In the genomic region with DNA sequence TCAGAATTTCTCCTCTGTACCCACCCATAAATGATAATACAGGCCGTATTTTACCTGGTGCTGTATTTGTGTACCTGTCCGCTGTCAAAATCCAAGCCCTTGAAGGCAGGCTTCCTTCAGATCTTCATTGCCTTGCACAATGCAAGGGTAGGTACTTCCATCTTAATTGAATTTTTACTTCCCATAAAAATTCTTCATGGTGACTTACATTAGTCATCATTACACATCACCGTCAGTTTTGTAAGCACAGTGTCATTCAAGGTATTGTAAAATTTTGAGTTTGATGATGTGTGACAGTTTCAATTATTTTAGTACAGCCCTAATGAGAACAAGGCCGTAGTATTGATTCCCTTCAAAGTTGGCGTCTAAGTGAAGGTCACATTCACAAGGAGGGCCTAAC, we compare ENCODE assay signal across 8 cellular contexts. TPM values are rescaled to one million over a fixed set of nuclear protein-coding genes. Genes with fewer than 3 reads are reported as not detected.
DNase-seq lines count a peak whose midpoint lies in the region; ATAC-seq lines count a peak whose summit lies in the region.

No MANE protein-coding gene starts in this region.

- peaks cover 16 to 28% (median 21%) of the 10 kb centered on the region in 10 experiments for H3K4me1 ChIP-seq in BLaER1 treated with 17β-estradiol and CSF1 and Interleukin-3, amounts not matched to agents 10 nM and 100 nM
- no peaks in the 10 kb centered on the region for H3K4me1 ChIP-seq in HUES6 (ENCODE audit: control insufficient read depth, insufficient read depth, low read length)

- peak overlapping the region; percentile 100 for H3K4me3 Mint-ChIP-seq in activated CD4-positive, alpha-beta memory T cell treated with anti-CD3 and anti-CD28 coated beads for 36 hours

- POLR2A ChIA-PET in activated CD4-positive, alpha-beta memory T cell treated with anti-CD3 and anti-CD28 coated beads for 36 hours (lab: Charles Lee): interaction anchor here (0.8 to 3.6 kb wide), 9 partner anchors 15 to 205 kb away, joined by 3 to 28 read pairs (median 10); partner anchors contain the start of genes GTF2H1, HPS5, LDHA and SPTY2D1

- H3K27ac ChIP-seq in BLaER1 treated with 17β-estradiol and CSF1 and Interleukin-3, amounts not matched to agents 10 nM and 100 nM: peak overlapping the region; percentile 93 to 99 (median 97)
- H3K27ac ChIP-seq in HUES6 (ENCODE audit: low read depth, low read length): no peak overlapping the region

- H3K4me3 ChIP-seq in BLaER1 treated with 17β-estradiol and CSF1 and Interleukin-3, amounts not matched to agents 10 nM and 100 nM: peak overlapping the region; percentile 66 to 92 (median 84)
- H3K4me3 ChIP-seq in HUES6 (ENCODE audit: low read depth, low read length) (peak overlapping the region; percentile 83), skeletal muscle cell (ENCODE audit: low read depth, low read length) (peak overlapping the region; percentile 96)

- H3K27me3 Mint-ChIP-seq in activated CD4-positive, alpha-beta memory T cell treated with anti-CD3 and anti-CD28 coated beads for 36 hours: no peaks in the 10 kb centered on the region

- peaks cover 5% of the 10 kb centered on the region for H3K36me3 Mint-ChIP-seq in activated CD4-positive, alpha-beta memory T cell treated with anti-CD3 and anti-CD28 coated beads for 36 hours

- H4K20me1 ChIP-seq in BLaER1 treated with 17β-estradiol and CSF1 and Interleukin-3, amounts not matched to agents 10 nM and 100 nM: peaks cover 0 to 14% (median 3%) of the 10 kb centered on the region in 11 experiments; a peak in 8 of 22 replicates

- intact Hi-C loops in activated CD4-positive, alpha-beta memory T cell treated with anti-CD3 and anti-CD28 coated beads for 36 hours (cut with micrococcal nuclease): loop anchor here (1.0 to 5.0 kb wide), 6 partner anchors 60 to 237 kb away; partner anchors contain the start of genes GTF2H1 and HPS5

- H3K9me3 Mint-ChIP-seq in activated CD4-positive, alpha-beta memory T cell treated with anti-CD3 and anti-CD28 coated beads for 36 hours: no peaks in the 10 kb centered on the region

- H3K4me2 ChIP-seq in BLaER1 treated with 17β-estradiol and CSF1 and Interleukin-3, amounts not matched to agents 10 nM and 100 nM: peak overlapping the region; percentile 79 to 97 (median 90)

- DNase-seq in activated CD4-positive, alpha-beta memory T cell treated with anti-CD3 and anti-CD28 coated beads for 36 hours: no peak
- DNase-seq in hepatic stellate cell (ENCODE audit: low spot score): peak; percentile 42
- DNase-seq in skeletal muscle cell (ENCODE audit: low read depth): no peak
- DNase-seq in globus pallidus (ENCODE audit: low spot score): no peak

- peak overlapping the region; percentile 89 to 99 (median 94) for H3K9ac ChIP-seq in BLaER1 treated with 17β-estradiol and CSF1 and Interleukin-3, amounts not matched to agents 10 nM and 100 nM
- peak overlapping the region; percentile 90 for H3K9ac ChIP-seq in HUES6 (ENCODE audit: low read length)

- H3K27ac Mint-ChIP-seq in activated CD4-positive, alpha-beta memory T cell treated with anti-CD3 and anti-CD28 coated beads for 36 hours: peak overlapping the region; percentile 100

- peaks cover 39% of the 10 kb centered on the region for H3K4me1 Mint-ChIP-seq in activated CD4-positive, alpha-beta memory T cell treated with anti-CD3 and anti-CD28 coated beads for 36 hours (ENCODE audit: low read depth)

- H3K36me3 ChIP-seq in BLaER1 treated with 17β-estradiol and CSF1 and Interleukin-3, amounts not matched to agents 10 nM and 100 nM: peaks cover 0 to 52% (median 27%) of the 10 kb centered on the region in 11 experiments; a peak in 16 of 22 replicates
- 0 out of 2 replicates have a peak, but pooled peaks cover 5% of the 10 kb centered on the region for H3K36me3 ChIP-seq in HUES6 (ENCODE audit: control insufficient read depth, insufficient read depth, low read length)

- ATAC-seq in GM18873 (IDR thresholded peaks at IDR 0.05; ENCODE audit: low FRiP score, unreplicated experiment): no peak
- ATAC-seq in GM21825 (IDR thresholded peaks at IDR 0.05; ENCODE audit: unreplicated experiment): no peak

- no peaks in the 10 kb centered on the region for H3K9me3 ChIP-seq in BLaER1 treated with 17β-estradiol and CSF1 and Interleukin-3, amounts not matched to agents 10 nM and 100 nM (replicated peaks in 1 of 11)
- H3K9me3 ChIP-seq in HUES6 (ENCODE audit: control insufficient read depth, insufficient read depth, low read depth, low read length): no peaks in the 10 kb centered on the region

- CTCF ChIA-PET in activated CD4-positive, alpha-beta memory T cell treated with anti-CD3 and anti-CD28 coated beads for 36 hours (lab: Charles Lee): interaction anchor here (0.5 to 4.0 kb wide), 7 partner anchors 13 to 421 kb away, joined by 3 to 16 read pairs (median 5); partner anchors contain the start of gene SAAL1

- no peaks in the 10 kb centered on the region for H3K27me3 ChIP-seq in BLaER1 treated with 17β-estradiol and CSF1 and Interleukin-3, amounts not matched to agents 10 nM and 100 nM
- no peaks in the 10 kb centered on the region for H3K27me3 ChIP-seq in HUES6 (ENCODE audit: control insufficient read depth, insufficient read depth, low read length)

RNA-seq across cellular contexts. Expression of gene TSG101, which starts 0.8 kb away (rescaled TPM):
- total RNA-seq in activated CD4-positive, alpha-beta memory T cell treated with anti-CD3 and anti-CD28 coated beads for 36 hours: 10 to 100 TPM; 41.7 to 45.6 TPM
